1 cellular context compared by ENCODE assay signal in the genomic region with DNA sequence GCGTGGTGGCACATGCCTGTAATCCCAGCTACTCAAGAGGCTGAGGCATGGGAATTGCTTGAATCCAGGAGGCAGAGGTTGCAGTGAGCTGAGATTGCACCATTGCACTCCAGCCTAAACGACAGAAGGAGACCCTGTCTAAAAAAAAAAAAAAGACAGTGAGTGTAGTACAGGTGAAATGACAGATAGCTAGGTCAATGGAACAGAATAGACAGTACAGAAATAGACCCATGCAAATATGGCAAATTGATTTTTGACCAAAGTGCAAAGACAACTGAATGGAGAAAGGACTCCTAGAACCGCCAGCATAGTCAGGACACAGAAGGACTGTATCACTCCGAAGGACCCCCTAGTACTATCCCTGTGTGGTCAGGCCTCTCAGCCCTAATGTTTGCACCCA.
TF ChIP-seq lines count a peak whose summit lies in the region.

No MANE protein-coding gene starts in this region.

TF ChIP-seq in HepG2, 621 proteins besides CTCF, POLR2A, EP300 and RAD21 (continued from another document and continues in another):
- TF ChIP-seq, protein P1, sequence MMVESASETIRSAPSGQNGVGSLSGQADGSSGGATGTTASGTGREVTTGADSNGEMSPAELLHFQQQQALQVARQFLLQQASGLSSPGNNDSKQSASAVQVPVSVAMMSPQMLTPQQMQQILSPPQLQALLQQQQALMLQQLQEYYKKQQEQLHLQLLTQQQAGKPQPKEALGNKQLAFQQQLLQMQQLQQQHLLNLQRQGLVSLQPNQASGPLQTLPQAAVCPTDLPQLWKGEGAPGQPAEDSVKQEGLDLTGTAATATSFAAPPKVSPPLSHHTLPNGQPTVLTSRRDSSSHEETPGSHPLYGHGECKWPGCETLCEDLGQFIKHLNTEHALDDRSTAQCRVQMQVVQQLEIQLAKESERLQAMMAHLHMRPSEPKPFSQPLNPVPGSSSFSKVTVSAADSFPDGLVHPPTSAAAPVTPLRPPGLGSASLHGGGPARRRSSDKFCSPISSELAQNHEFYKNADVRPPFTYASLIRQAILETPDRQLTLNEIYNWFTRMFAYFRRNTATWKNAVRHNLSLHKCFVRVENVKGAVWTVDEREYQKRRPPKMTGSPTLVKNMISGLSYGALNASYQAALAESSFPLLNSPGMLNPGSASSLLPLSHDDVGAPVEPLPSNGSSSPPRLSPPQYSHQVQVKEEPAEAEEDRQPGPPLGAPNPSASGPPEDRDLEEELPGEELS (CRISPR knock-in tag; IDR thresholded peaks at IDR 0.05), result no peak
- no peak for TF ChIP-seq ZNF274 (CRISPR knock-in tag; IDR thresholded peaks at IDR 0.05)
- TF ChIP-seq TCF7L2 (IDR thresholded peaks at IDR 0.05; ENCODE audit: low read depth, low read length), result no peak
- TF ChIP-seq CCDC6 (CRISPR knock-in tag; IDR thresholded peaks at IDR 0.05), result no peak
- TF ChIP-seq PRMT3 (CRISPR knock-in tag; IDR thresholded peaks at IDR 0.05; ENCODE audit: borderline replicate concordance, low read depth), result no peak
- TF ChIP-seq ZNF549 (CRISPR knock-in tag; IDR thresholded peaks at IDR 0.05), result no peak
- TF ChIP-seq ZFY (CRISPR knock-in tag; IDR thresholded peaks at IDR 0.05), result 0 out of 2 replicates have a peak, but pooled peaks have one; percentile 18
- TF ChIP-seq SIN3B (IDR thresholded peaks at IDR 0.05; ENCODE audit: low read length), result no peak
- TF ChIP-seq JUND (CRISPR knock-in tag; IDR thresholded peaks at IDR 0.05), result no peak
- no peak for TF ChIP-seq TARDBP (CRISPR knock-in tag; IDR thresholded peaks at IDR 0.05)
- TF ChIP-seq, protein P2, sequence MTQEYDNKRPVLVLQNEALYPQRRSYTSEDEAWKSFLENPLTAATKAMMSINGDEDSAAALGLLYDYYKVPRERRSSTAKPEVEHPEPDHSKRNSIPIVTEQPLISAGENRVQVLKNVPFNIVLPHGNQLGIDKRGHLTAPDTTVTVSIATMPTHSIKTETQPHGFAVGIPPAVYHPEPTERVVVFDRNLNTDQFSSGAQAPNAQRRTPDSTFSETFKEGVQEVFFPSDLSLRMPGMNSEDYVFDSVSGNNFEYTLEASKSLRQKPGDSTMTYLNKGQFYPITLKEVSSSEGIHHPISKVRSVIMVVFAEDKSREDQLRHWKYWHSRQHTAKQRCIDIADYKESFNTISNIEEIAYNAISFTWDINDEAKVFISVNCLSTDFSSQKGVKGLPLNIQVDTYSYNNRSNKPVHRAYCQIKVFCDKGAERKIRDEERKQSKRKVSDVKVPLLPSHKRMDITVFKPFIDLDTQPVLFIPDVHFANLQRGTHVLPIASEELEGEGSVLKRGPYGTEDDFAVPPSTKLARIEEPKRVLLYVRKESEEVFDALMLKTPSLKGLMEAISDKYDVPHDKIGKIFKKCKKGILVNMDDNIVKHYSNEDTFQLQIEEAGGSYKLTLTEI (CRISPR knock-in tag; conservative IDR thresholded peaks at IDR 0.05), result no peak
- no peak for TF ChIP-seq ZNF431 (CRISPR knock-in tag; IDR thresholded peaks at IDR 0.05; ENCODE audit: borderline replicate concordance, low read depth)
- TF ChIP-seq, protein P3, sequence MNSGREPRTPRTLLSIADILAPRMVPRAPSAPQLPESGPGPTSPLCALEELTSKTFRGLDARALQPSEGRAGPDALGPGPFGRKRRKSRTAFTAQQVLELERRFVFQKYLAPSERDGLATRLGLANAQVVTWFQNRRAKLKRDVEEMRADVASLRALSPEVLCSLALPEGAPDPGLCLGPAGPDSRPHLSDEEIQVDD (CRISPR knock-in tag; IDR thresholded peaks at IDR 0.05; ENCODE audit: borderline replicate concordance), result no peak
- 0 out of 2 replicates have a peak, but pooled peaks have one; percentile 31 for TF ChIP-seq NCOA2 (CRISPR knock-in tag; IDR thresholded peaks at IDR 0.05)
- no peak for TF ChIP-seq ZNF205 (CRISPR knock-in tag; IDR thresholded peaks at IDR 0.05)
- TF ChIP-seq GABPA (IDR thresholded peaks at IDR 0.05; ENCODE audit: low read depth, low read length), result no peak
- no peak for TF ChIP-seq GABPA (CRISPR knock-in tag; IDR thresholded peaks at IDR 0.05; ENCODE audit: low read depth)
- TF ChIP-seq, protein P4, sequence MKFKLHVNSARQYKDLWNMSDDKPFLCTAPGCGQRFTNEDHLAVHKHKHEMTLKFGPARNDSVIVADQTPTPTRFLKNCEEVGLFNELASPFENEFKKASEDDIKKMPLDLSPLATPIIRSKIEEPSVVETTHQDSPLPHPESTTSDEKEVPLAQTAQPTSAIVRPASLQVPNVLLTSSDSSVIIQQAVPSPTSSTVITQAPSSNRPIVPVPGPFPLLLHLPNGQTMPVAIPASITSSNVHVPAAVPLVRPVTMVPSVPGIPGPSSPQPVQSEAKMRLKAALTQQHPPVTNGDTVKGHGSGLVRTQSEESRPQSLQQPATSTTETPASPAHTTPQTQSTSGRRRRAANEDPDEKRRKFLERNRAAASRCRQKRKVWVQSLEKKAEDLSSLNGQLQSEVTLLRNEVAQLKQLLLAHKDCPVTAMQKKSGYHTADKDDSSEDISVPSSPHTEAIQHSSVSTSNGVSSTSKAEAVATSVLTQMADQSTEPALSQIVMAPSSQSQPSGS (CRISPR knock-in tag; IDR thresholded peaks at IDR 0.05), result no peak
- TF ChIP-seq, protein P5, sequence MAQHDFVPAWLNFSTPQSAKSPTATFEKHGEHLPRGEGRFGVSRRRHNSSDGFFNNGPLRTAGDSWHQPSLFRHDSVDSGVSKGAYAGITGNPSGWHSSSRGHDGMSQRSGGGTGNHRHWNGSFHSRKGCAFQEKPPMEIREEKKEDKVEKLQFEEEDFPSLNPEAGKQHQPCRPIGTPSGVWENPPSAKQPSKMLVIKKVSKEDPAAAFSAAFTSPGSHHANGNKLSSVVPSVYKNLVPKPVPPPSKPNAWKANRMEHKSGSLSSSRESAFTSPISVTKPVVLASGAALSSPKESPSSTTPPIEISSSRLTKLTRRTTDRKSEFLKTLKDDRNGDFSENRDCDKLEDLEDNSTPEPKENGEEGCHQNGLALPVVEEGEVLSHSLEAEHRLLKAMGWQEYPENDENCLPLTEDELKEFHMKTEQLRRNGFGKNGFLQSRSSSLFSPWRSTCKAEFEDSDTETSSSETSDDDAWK (CRISPR knock-in tag; IDR thresholded peaks at IDR 0.05), result no peak
- TF ChIP-seq, protein P6, sequence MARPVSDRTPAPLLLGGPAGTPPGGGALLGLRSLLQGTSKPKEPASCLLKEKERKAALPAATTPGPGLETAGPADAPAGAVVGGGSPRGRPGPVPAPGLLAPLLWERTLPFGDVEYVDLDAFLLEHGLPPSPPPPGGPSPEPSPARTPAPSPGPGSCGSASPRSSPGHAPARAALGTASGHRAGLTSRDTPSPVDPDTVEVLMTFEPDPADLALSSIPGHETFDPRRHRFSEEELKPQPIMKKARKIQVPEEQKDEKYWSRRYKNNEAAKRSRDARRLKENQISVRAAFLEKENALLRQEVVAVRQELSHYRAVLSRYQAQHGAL (CRISPR knock-in tag; IDR thresholded peaks at IDR 0.05; ENCODE audit: not compliant biosample characterization), result no peak
- TF ChIP-seq MXD4 (CRISPR knock-in tag; IDR thresholded peaks at IDR 0.05), result no peak
- TF ChIP-seq, protein P7, sequence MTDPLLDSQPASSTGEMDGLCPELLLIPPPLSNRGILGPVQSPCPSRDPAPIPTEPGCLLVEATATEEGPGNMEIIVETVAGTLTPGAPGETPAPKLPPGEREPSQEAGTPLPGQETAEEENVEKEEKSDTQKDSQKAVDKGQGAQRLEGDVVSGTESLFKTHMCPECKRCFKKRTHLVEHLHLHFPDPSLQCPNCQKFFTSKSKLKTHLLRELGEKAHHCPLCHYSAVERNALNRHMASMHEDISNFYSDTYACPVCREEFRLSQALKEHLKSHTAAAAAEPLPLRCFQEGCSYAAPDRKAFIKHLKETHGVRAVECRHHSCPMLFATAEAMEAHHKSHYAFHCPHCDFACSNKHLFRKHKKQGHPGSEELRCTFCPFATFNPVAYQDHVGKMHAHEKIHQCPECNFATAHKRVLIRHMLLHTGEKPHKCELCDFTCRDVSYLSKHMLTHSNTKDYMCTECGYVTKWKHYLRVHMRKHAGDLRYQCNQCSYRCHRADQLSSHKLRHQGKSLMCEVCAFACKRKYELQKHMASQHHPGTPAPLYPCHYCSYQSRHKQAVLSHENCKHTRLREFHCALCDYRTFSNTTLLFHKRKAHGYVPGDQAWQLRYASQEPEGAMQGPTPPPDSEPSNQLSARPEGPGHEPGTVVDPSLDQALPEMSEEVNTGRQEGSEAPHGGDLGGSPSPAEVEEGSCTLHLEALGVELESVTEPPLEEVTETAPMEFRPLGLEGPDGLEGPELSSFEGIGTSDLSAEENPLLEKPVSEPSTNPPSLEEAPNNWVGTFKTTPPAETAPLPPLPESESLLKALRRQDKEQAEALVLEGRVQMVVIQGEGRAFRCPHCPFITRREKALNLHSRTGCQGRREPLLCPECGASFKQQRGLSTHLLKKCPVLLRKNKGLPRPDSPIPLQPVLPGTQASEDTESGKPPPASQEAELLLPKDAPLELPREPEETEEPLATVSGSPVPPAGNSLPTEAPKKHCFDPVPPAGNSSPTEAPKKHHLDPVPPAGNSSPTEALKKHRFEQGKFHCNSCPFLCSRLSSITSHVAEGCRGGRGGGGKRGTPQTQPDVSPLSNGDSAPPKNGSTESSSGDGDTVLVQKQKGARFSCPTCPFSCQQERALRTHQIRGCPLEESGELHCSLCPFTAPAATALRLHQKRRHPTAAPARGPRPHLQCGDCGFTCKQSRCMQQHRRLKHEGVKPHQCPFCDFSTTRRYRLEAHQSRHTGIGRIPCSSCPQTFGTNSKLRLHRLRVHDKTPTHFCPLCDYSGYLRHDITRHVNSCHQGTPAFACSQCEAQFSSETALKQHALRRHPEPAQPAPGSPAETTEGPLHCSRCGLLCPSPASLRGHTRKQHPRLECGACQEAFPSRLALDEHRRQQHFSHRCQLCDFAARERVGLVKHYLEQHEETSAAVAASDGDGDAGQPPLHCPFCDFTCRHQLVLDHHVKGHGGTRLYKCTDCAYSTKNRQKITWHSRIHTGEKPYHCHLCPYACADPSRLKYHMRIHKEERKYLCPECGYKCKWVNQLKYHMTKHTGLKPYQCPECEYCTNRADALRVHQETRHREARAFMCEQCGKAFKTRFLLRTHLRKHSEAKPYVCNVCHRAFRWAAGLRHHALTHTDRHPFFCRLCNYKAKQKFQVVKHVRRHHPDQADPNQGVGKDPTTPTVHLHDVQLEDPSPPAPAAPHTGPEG (CRISPR knock-in tag; IDR thresholded peaks at IDR 0.05), result no peak
- TF ChIP-seq ZNF766 (CRISPR knock-in tag; IDR thresholded peaks at IDR 0.05; ENCODE audit: borderline replicate concordance), result no peak
- TF ChIP-seq TOE1 (CRISPR knock-in tag; IDR thresholded peaks at IDR 0.05), result no peak
- no peak for TF ChIP-seq TSC22D2 (CRISPR knock-in tag; IDR thresholded peaks at IDR 0.05; ENCODE audit: borderline replicate concordance)
- TF ChIP-seq HHEX (CRISPR knock-in tag; IDR thresholded peaks at IDR 0.05), result 0 out of 2 replicates have a peak, but pooled peaks have one; percentile 13
- TF ChIP-seq, protein P8, sequence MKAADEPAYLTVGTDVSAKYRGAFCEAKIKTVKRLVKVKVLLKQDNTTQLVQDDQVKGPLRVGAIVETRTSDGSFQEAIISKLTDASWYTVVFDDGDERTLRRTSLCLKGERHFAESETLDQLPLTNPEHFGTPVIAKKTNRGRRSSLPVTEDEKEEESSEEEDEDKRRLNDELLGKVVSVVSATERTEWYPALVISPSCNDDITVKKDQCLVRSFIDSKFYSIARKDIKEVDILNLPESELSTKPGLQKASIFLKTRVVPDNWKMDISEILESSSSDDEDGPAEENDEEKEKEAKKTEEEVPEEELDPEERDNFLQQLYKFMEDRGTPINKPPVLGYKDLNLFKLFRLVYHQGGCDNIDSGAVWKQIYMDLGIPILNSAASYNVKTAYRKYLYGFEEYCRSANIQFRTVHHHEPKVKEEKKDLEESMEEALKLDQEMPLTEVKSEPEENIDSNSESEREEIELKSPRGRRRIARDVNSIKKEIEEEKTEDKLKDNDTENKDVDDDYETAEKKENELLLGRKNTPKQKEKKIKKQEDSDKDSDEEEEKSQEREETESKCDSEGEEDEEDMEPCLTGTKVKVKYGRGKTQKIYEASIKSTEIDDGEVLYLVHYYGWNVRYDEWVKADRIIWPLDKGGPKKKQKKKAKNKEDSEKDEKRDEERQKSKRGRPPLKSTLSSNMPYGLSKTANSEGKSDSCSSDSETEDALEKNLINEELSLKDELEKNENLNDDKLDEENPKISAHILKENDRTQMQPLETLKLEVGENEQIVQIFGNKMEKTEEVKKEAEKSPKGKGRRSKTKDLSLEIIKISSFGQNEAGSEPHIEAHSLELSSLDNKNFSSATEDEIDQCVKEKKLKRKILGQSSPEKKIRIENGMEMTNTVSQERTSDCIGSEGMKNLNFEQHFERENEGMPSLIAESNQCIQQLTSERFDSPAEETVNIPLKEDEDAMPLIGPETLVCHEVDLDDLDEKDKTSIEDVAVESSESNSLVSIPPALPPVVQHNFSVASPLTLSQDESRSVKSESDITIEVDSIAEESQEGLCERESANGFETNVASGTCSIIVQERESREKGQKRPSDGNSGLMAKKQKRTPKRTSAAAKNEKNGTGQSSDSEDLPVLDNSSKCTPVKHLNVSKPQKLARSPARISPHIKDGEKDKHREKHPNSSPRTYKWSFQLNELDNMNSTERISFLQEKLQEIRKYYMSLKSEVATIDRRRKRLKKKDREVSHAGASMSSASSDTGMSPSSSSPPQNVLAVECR (CRISPR knock-in tag; IDR thresholded peaks at IDR 0.05; ENCODE audit: borderline replicate concordance), result no peak
- no peak for TF ChIP-seq PHB2 (IDR thresholded peaks at IDR 0.05; ENCODE audit: partially characterized antibody)
- no peak for TF ChIP-seq ZNF546 (CRISPR knock-in tag; conservative IDR thresholded peaks at IDR 0.05)
- TF ChIP-seq YEATS4 (CRISPR knock-in tag; IDR thresholded peaks at IDR 0.05; ENCODE audit: borderline replicate concordance), result no peak
- TF ChIP-seq ZNF317 (CRISPR knock-in tag; IDR thresholded peaks at IDR 0.05), result no peak
- TF ChIP-seq TAF15 (IDR thresholded peaks at IDR 0.05; ENCODE audit: low read depth, low read length, poor library complexity, severe bottlenecking), result no peak
- TF ChIP-seq HNRNPK (IDR thresholded peaks at IDR 0.05; ENCODE audit: low read depth, low read length, poor library complexity, severe bottlenecking), result no peak
- TF ChIP-seq KDM4B (CRISPR knock-in tag; IDR thresholded peaks at IDR 0.05), result no peak
- no peak for TF ChIP-seq ZNF350 (CRISPR knock-in tag; IDR thresholded peaks at IDR 0.05; ENCODE audit: borderline replicate concordance, low read depth)
- TF ChIP-seq SRSF4 (IDR thresholded peaks at IDR 0.05; ENCODE audit: low read depth, low read length, poor library complexity, severe bottlenecking), result no peak
- no peak for TF ChIP-seq NCOA5 (CRISPR knock-in tag; IDR thresholded peaks at IDR 0.05)
- TF ChIP-seq, protein P9, sequence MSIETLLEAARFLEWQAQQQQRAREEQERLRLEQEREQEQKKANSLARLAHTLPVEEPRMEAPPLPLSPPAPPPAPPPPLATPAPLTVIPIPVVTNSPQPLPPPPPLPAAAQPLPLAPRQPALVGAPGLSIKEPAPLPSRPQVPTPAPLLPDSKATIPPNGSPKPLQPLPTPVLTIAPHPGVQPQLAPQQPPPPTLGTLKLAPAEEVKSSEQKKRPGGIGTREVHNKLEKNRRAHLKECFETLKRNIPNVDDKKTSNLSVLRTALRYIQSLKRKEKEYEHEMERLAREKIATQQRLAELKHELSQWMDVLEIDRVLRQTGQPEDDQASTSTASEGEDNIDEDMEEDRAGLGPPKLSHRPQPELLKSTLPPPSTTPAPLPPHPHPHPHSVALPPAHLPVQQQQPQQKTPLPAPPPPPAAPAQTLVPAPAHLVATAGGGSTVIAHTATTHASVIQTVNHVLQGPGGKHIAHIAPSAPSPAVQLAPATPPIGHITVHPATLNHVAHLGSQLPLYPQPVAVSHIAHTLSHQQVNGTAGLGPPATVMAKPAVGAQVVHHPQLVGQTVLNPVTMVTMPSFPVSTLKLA (IDR thresholded peaks at IDR 0.05), result no peak
- no peak for TF ChIP-seq ZNF570 (CRISPR knock-in tag; IDR thresholded peaks at IDR 0.05; ENCODE audit: borderline replicate concordance)
- TF ChIP-seq ONECUT2 (CRISPR knock-in tag; IDR thresholded peaks at IDR 0.05), result peak; percentile 79
